1 cellular context compared by ENCODE assay signal in the genomic region with DNA sequence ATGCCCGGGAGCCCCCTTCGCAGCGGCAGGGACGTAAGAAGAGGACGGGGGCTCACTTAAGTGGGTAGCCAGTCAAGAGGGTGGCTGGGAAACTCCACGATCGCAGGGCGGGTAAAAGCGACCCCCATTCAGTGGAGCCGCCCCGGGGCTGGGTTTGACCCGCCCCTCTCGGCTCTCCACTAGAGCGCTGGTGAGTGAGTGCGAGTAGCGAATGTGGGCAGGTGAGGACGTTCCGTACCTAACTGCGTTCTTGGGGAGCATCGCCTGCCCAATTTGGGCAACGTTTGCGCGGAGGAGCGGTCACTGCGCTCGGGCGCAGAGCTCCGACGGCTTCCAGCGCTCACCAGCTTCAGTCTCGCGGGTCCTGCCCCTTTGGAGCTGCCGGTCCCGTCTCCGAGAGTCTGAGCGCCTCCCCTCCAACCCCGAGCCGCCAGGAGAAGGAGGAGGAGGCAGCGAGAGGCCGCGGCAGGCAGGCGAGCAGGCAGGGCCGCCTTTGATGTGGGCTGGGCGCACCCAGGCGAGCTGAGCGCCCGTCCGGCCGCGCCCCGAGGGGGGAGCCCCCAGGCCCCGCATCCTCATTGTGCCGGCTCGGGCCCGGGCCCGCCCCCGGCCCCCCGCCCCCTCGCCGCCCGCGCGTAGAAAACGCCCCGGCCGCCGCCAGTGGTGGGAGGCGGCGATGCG.
TF ChIP-seq lines count a peak whose summit lies in the region.

Gene FGF18, plus strand, starts transcription at position 666 of the 681 bp plus-strand sequence. CDS start 553 bp downstream, outside the sequence.

TF ChIP-seq in K562, 482 proteins besides CTCF, POLR2A, EP300 and RAD21 (continued from another document):
- no peak for TF ChIP-seq ZHX1 (conservative IDR thresholded peaks at IDR 0.05; ENCODE audit: low read length)
- TF ChIP-seq FOXA1 (IDR thresholded peaks at IDR 0.05; ENCODE audit: borderline replicate concordance), result no peak
- no peak for TF ChIP-seq PHB (CRISPR knock-in tag; IDR thresholded peaks at IDR 0.05)
- 0 out of 2 replicates have a peak, but pooled peaks have one; percentile 5 for TF ChIP-seq ZNF609 (CRISPR knock-in tag; IDR thresholded peaks at IDR 0.05; ENCODE audit: borderline replicate concordance)
- no peak for TF ChIP-seq CHD4 (IDR thresholded peaks at IDR 0.05; ENCODE audit: insufficient read depth, insufficient replicate concordance, low read depth, low read length, poor library complexity, severe bottlenecking)
- TF ChIP-seq CCNT2 (IDR thresholded peaks at IDR 0.05; ENCODE audit: borderline replicate concordance, extremely low read depth, insufficient read length, low read depth, low read length), result no peak
- TF ChIP-seq LCOR (CRISPR knock-in tag; IDR thresholded peaks at IDR 0.05), result 0 out of 2 replicates have a peak, but pooled peaks have one; percentile 13
- no peak for TF ChIP-seq RFX7 (CRISPR knock-in tag; IDR thresholded peaks at IDR 0.05)
- TF ChIP-seq TCF7 (IDR thresholded peaks at IDR 0.05; ENCODE audit: borderline replicate concordance), result peak; percentile 80; the same call in 1 of the 2 replicates
- TF ChIP-seq TOE1 (IDR thresholded peaks at IDR 0.05; ENCODE audit: borderline replicate concordance), result no peak
- TF ChIP-seq TOE1 (CRISPR knock-in tag; IDR thresholded peaks at IDR 0.05; ENCODE audit: borderline replicate concordance, low read depth), result no peak
- TF ChIP-seq POLR2G (IDR thresholded peaks at IDR 0.05; ENCODE audit: low read depth, low read length), result peak; percentile 46; the same call in 1 of the 2 replicates
- peak in 1 of 2 experiments; percentile 12; a peak in 1 of 4 replicates for TF ChIP-seq SRF (CRISPR knock-in tag; IDR thresholded peaks at IDR 0.05)
- no peak for TF ChIP-seq TEAD4 (IDR thresholded peaks at IDR 0.05; ENCODE audit: low read length)
- no peak for TF ChIP-seq TEAD4 (CRISPR knock-in tag; IDR thresholded peaks at IDR 0.05; ENCODE audit: borderline replicate concordance)
- peak; percentile 59; the same call in 1 of the 2 replicates for TF ChIP-seq HDAC6 (IDR thresholded peaks at IDR 0.05; ENCODE audit: low read depth, low read length)
- no peak for TF ChIP-seq RB1 (IDR thresholded peaks at IDR 0.05; ENCODE audit: low read depth)
- 0 out of 2 replicates have a peak, but pooled peaks have one; percentile 10 for TF ChIP-seq EGR1 (conservative IDR thresholded peaks at IDR 0.05)
- 0 out of 4 replicates have a peak, but pooled peaks of 1 of the 2 experiments have one; percentile 9 for TF ChIP-seq MAZ (CRISPR knock-in tag; conservative IDR thresholded peaks at IDR 0.05 in 1 of 2, IDR thresholded peaks at IDR 0.05 in 1 of 2)
- TF ChIP-seq AFF4 (CRISPR knock-in tag; IDR thresholded peaks at IDR 0.05), result no peak
TF ChIP-seq in K562: peak in this region for 8.
